Comparison of ENCODE assay signal across 8 cellular contexts in the genomic region with DNA sequence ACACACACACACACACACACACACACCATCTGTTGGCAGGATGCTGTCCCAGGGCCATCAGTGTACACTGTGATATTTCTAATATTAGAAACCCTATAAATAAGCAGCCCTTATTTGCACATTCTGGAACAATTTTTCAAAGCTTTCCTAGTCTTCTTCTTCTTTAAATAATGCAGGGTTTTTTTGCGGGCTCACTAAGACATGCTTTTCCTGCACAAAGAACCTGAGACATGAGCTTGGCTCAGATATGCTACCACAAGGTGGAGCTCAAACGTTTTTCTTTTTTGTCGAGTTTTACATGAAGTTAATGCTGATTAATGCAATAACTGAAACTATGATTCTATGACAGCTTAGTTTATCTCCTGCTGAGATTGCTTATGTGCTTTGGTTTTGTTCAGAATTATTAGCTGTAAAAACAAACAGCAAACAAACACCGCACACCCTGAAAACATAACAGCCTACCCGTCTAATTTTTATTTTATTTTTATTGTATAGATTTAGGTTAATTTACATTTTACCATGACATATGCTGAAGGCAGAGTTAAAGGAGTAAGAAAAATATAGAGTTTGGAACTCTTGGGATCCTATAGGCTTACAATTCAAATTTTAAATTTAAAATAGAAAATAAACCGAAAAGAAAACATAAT.
A peak's percentile ranks its signal among the peaks of the same experiment; 100 is the strongest.
DNase-seq lines count a peak whose midpoint lies in the region; ATAC-seq and TF ChIP-seq lines count a peak whose summit lies in the region.

No MANE protein-coding gene starts in this region.

- H3K27me3 ChIP-seq in parathyroid adenoma (ENCODE audit: control insufficient read depth, insufficient read depth, low read length) = no peaks in the 10 kb centered on the region

- no peak overlapping the region for H3K4me2 ChIP-seq in parathyroid adenoma (ENCODE audit: low read length)

- ATAC-seq in HG03354 (IDR thresholded peaks at IDR 0.05; ENCODE audit: poor library complexity, severe bottlenecking, unreplicated experiment) = peak; percentile 78
- ATAC-seq in SK-N-SH treated with all-trans-retinoic acid at 6 μM for 48 hours = peak; percentile 81
- ATAC-seq in GM19395 (IDR thresholded peaks at IDR 0.05; ENCODE audit: unreplicated experiment) = no peak
- no peak for ATAC-seq in GM18909 (IDR thresholded peaks at IDR 0.05; ENCODE audit: poor library complexity, unreplicated experiment)

- H3K4me3 ChIP-seq in fibroblast of villous mesenchyme (ENCODE audit: low read depth, low read length) (no peak overlapping the region), parathyroid adenoma (ENCODE audit: low read depth, low read length) (no peak overlapping the region)

- H3K4me1 ChIP-seq in parathyroid adenoma = no peaks in the 10 kb centered on the region

- no peak overlapping the region for H3K27ac ChIP-seq in parathyroid adenoma

- no peak overlapping the region for H3K9ac ChIP-seq in parathyroid adenoma

- DNase-seq in NCI-H2196 (lab: John Stamatoyannopoulos, UW; ENCODE audit: unreplicated experiment) = peak; percentile 22
- DNase-seq in NCI-H2196 treated with DMSO at 0.1 percent for 48 hours (lab: John Stamatoyannopoulos, UW; ENCODE audit: unreplicated experiment) = no peak
- DNase-seq in fibroblast of villous mesenchyme (ENCODE audit: low read depth) = peak; percentile 75

- TF ChIP-seq CTCF in fibroblast of villous mesenchyme (IDR thresholded peaks at IDR 0.05; ENCODE audit: insufficient read depth, low read depth, low read length) (peak; percentile 69), parathyroid adenoma (IDR thresholded peaks at IDR 0.05) (peak; percentile 26)

- no peaks in the 10 kb centered on the region for H3K9me3 ChIP-seq in parathyroid adenoma (ENCODE audit: control insufficient read depth, low read length)

- H3K79me2 ChIP-seq in parathyroid adenoma = no peaks in the 10 kb centered on the region

- H3K36me3 ChIP-seq in parathyroid adenoma (ENCODE audit: control insufficient read depth, insufficient read depth, low read length) = no peaks in the 10 kb centered on the region

- H2AFZ ChIP-seq in parathyroid adenoma = no peak overlapping the region

TF ChIP-seq in SK-N-SH treated with all-trans-retinoic acid at 6 μM for 48 hours, 23 proteins besides CTCF, POLR2A, EP300 and RAD21:
- TF ChIP-seq ZFP3 (CRISPR knock-in tag; IDR thresholded peaks at IDR 0.05) (no peak), ZNF70 (CRISPR knock-in tag; IDR thresholded peaks at IDR 0.05) (no peak), GLIS3 (CRISPR knock-in tag; IDR thresholded peaks at IDR 0.05) (no peak), ZFP30 (CRISPR knock-in tag; IDR thresholded peaks at IDR 0.05) (no peak), ZNF8 (CRISPR knock-in tag; IDR thresholded peaks at IDR 0.05) (no peak), TCF4 (CRISPR knock-in tag; IDR thresholded peaks at IDR 0.05; ENCODE audit: borderline replicate concordance) (no peak)
- TF ChIP-seq, protein P1, sequence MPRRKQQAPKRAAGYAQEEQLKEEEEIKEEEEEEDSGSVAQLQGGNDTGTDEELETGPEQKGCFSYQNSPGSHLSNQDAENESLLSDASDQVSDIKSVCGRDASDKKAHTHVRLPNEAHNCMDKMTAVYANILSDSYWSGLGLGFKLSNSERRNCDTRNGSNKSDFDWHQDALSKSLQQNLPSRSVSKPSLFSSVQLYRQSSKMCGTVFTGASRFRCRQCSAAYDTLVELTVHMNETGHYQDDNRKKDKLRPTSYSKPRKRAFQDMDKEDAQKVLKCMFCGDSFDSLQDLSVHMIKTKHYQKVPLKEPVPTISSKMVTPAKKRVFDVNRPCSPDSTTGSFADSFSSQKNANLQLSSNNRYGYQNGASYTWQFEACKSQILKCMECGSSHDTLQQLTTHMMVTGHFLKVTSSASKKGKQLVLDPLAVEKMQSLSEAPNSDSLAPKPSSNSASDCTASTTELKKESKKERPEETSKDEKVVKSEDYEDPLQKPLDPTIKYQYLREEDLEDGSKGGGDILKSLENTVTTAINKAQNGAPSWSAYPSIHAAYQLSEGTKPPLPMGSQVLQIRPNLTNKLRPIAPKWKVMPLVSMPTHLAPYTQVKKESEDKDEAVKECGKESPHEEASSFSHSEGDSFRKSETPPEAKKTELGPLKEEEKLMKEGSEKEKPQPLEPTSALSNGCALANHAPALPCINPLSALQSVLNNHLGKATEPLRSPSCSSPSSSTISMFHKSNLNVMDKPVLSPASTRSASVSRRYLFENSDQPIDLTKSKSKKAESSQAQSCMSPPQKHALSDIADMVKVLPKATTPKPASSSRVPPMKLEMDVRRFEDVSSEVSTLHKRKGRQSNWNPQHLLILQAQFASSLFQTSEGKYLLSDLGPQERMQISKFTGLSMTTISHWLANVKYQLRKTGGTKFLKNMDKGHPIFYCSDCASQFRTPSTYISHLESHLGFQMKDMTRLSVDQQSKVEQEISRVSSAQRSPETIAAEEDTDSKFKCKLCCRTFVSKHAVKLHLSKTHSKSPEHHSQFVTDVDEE (CRISPR knock-in tag; IDR thresholded peaks at IDR 0.05) = no peak

Comparison
In these comparisons a context has a peak if more than half of its experiments do, and no peak if none do; other contexts are left out.
1. ATAC-seq: peak in HG03354 (single experiment) and SK-N-SH treated with all-trans-retinoic acid at 6 μM for 48 hours (single experiment); none in GM19395 (single experiment) and GM18909 (single experiment).